Comparison of ENCODE assay signal across 8 cellular contexts in the genomic region with DNA sequence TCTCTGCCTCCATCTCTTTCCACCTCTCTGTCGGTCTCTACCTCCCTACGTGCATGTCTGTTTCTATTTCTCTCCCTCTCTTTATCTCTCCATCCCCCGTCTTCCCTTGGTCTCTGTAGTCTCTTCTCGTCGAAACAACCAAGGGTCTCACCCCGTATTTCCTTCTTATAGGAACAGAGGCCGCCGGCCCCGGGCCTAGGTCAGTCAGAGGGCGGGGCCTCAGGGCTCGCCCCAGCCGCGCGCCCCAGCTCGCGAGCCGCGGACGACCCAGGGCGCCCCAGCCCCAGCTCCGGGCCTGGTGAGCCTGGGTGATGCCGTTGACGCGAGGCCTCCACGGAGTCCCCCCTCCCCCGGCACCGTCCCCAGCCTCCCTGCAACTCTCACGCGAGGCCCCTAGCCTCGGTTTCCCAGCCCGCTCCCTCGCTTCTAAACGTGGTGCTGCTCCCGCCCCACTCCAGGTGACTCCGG. TPM values are rescaled to one million over a fixed set of nuclear protein-coding genes. Genes with fewer than 3 reads are reported as not detected.
DNase-seq lines count a peak whose midpoint lies in the region; ATAC-seq and TF ChIP-seq lines count a peak whose summit lies in the region.

No MANE protein-coding gene starts in this region.

- H3K27ac Mint-ChIP-seq in activated CD4-positive, alpha-beta T cell treated with anti-CD3 and anti-CD28 coated beads, Interleukin-2, amount 10 ng/mL, durations not matched to agents 24 days and 14 days, result peak overlapping the region; percentile 85
- H3K27ac Mint-ChIP-seq in neural progenitor cell, result no peak overlapping the region

- peaks cover 20% of the 10 kb centered on the region for H3K4me1 Mint-ChIP-seq in activated CD4-positive, alpha-beta T cell treated with anti-CD3 and anti-CD28 coated beads, Interleukin-2, amount 10 ng/mL, durations not matched to agents 24 days and 14 days
- H3K4me1 Mint-ChIP-seq in neural progenitor cell, result peaks cover 7% of the 10 kb centered on the region

- no peak for TF ChIP-seq CTCF in SK-N-SH (IDR thresholded peaks at IDR 0.05)
- TF ChIP-seq CTCF in epithelial cell of proximal tubule (conservative IDR thresholded peaks at IDR 0.05; ENCODE audit: low read depth, low read length), result no peak
- TF ChIP-seq CTCF in neural progenitor cell (IDR thresholded peaks at IDR 0.05), result no peak

- 23% methylated on average over 27 of the region's 35 CpGs for WGBS in SK-N-SH (ENCODE audit: low lambda C conversion rate)

- no peaks in the 10 kb centered on the region for H3K27me3 Mint-ChIP-seq in activated CD4-positive, alpha-beta T cell treated with anti-CD3 and anti-CD28 coated beads, Interleukin-2, amount 10 ng/mL, durations not matched to agents 24 days and 14 days
- H3K27me3 Mint-ChIP-seq in neural progenitor cell (ENCODE audit: insufficient read depth, low read depth), result peaks cover 4% of the 10 kb centered on the region

- no peaks in the 10 kb centered on the region for H3K9me2 ChIP-seq in SK-N-SH

- H3K4me3 ChIP-seq in SK-N-SH (ENCODE audit: low read depth in 2 of 2, low read length in 1 of 2), result peak overlapping the region; percentile 42 to 57
- H3K4me3 ChIP-seq in epithelial cell of proximal tubule (ENCODE audit: low read depth, low read length), result peak overlapping the region; percentile 56
- H3K4me3 ChIP-seq in neural progenitor cell, result peak overlapping the region; percentile 67

- intact Hi-C loops in activated CD4-positive, alpha-beta T cell treated with anti-CD3 and anti-CD28 coated beads, Interleukin-2, amount 10 ng/mL, durations not matched to agents 24 days and 14 days (cut with micrococcal nuclease), result loop anchor here (1.0 to 10.0 kb wide), 3 partner anchors 20 to 246 kb away; partner anchors contain the start of gene SLC35A2

- peaks cover 3% of the 10 kb centered on the region for H3F3A ChIP-seq in SK-N-SH (replicated peaks; ENCODE audit: insufficient read depth)
- peaks cover 19% of the 10 kb centered on the region for H3F3A ChIP-seq in neural progenitor cell (ENCODE audit: low read depth)

- no peak for TF ChIP-seq EP300 in SK-N-SH (IDR thresholded peaks at IDR 0.05; ENCODE audit: borderline replicate concordance in 1 of 2, low read depth in 1 of 2, low read length in 1 of 2)

- ATAC-seq in HG02678 (IDR thresholded peaks at IDR 0.05; ENCODE audit: unreplicated experiment), result peak; percentile 45

- H3K36me3 ChIP-seq in SK-N-SH (replicated peaks in 1 of 2; ENCODE audit: control insufficient read depth in 1 of 2, insufficient read depth in 2 of 2, low read length in 1 of 2) (peaks cover 0 to 2% of the 10 kb centered on the region in 2 experiments), neural progenitor cell (no peaks in the 10 kb centered on the region)

- H3K27me3 ChIP-seq in SK-N-SH (ENCODE audit: insufficient read depth), result peaks cover 20% of the 10 kb centered on the region; the same call in 1 of the 2 replicates
- H3K27me3 ChIP-seq in neural progenitor cell, result no peaks in the 10 kb centered on the region

- H3K9ac ChIP-seq in SK-N-SH (peak overlapping the region; percentile 54; the same call in 1 of the 2 replicates), neural progenitor cell (no peak overlapping the region)

- H3K9me3 ChIP-seq in SK-N-SH, result no peaks in the 10 kb centered on the region
- no peaks in the 10 kb centered on the region for H3K9me3 ChIP-seq in neural progenitor cell (ENCODE audit: low read depth)

- peak overlapping the region; percentile 59; the same call in 1 of the 2 replicates for H2AFZ ChIP-seq in SK-N-SH (ENCODE audit: low read depth)
- H2AFZ ChIP-seq in neural progenitor cell (replicated peaks), result peak overlapping the region; percentile 70

- H3K4me2 ChIP-seq in SK-N-SH (peak overlapping the region; percentile 76; the same call in 1 of the 2 replicates), neural progenitor cell (peak overlapping the region; percentile 78)

- H3K36me3 Mint-ChIP-seq in activated CD4-positive, alpha-beta T cell treated with anti-CD3 and anti-CD28 coated beads, Interleukin-2, amount 10 ng/mL, durations not matched to agents 24 days and 14 days (ENCODE audit: low read depth), result peaks cover 16% of the 10 kb centered on the region
- peaks cover 3% of the 10 kb centered on the region for H3K36me3 Mint-ChIP-seq in neural progenitor cell

- no peak for TF ChIP-seq RAD21 in SK-N-SH (IDR thresholded peaks at IDR 0.05; ENCODE audit: low read length)

- peak overlapping the region; percentile 88 for H3K4me3 Mint-ChIP-seq in activated CD4-positive, alpha-beta T cell treated with anti-CD3 and anti-CD28 coated beads, Interleukin-2, amount 10 ng/mL, durations not matched to agents 24 days and 14 days
- peak overlapping the region; percentile 74 for H3K4me3 Mint-ChIP-seq in neural progenitor cell

- peaks cover 0 to 7% of the 10 kb centered on the region in 2 experiments; a peak in 1 of 4 replicates for H3K4me1 ChIP-seq in SK-N-SH (ENCODE audit: control insufficient read depth in 1 of 2, insufficient read depth in 2 of 2, low read depth in 1 of 2, low read length in 1 of 2)
- no peaks in the 10 kb centered on the region for H3K4me1 ChIP-seq in neural progenitor cell

- POLR2A ChIA-PET in SK-N-SH (lab: Yijun Ruan, JAX), result interaction anchor here (0.8 to 1.5 kb wide), 2 partner anchors 21 to 215 kb away, joined by 3 to 4 read pairs; partner anchors contain the start of gene SLC35A2

- DNase-seq in activated CD4-positive, alpha-beta T cell treated with anti-CD3 and anti-CD28 coated beads, Interleukin-2, amount 10 ng/mL, durations not matched to agents 24 days and 14 days, result peak; percentile 77
- no peak for DNase-seq in activated CD4-positive, alpha-beta T cell treated with anti-CD3 and anti-CD28 coated beads for 1 hour
- DNase-seq in SK-N-SH (peak; percentile 65), epithelial cell of proximal tubule (ENCODE audit: low read depth) (no peak), neural progenitor cell (ENCODE audit: low spot score) (peak; percentile 61), NAMALWA (ENCODE audit: low spot score) (no peak), putamen (ENCODE audit: low spot score) (no peak)

- peaks cover 4% of the 10 kb centered on the region; the same call in 1 of the 2 replicates for H3K79me2 ChIP-seq in SK-N-SH (ENCODE audit: insufficient read depth)
- H3K79me2 ChIP-seq in neural progenitor cell (ENCODE audit: low read depth), result peaks cover 13% of the 10 kb centered on the region

- H4K20me1 ChIP-seq in SK-N-SH (ENCODE audit: insufficient read depth) (no peaks in the 10 kb centered on the region), neural progenitor cell (ENCODE audit: low read depth) (peaks cover 12% of the 10 kb centered on the region)

- peak overlapping the region in 1 of 2 experiments; percentile 11; a peak in 1 of 4 replicates for H3K27ac ChIP-seq in SK-N-SH (ENCODE audit: low read depth in 2 of 2, low read length in 1 of 2)
- no peak overlapping the region for H3K27ac ChIP-seq in neural progenitor cell

- CTCF ChIA-PET in SK-N-SH (lab: Yijun Ruan, JAX), result interaction anchor here (1.0 to 1.6 kb wide), 4 partner anchors 21 to 243 kb away, joined by 3 to 8 read pairs (median 5); partner anchors contain the start of gene SLC35A2

- no peaks in the 10 kb centered on the region for H3K9me3 Mint-ChIP-seq in activated CD4-positive, alpha-beta T cell treated with anti-CD3 and anti-CD28 coated beads, Interleukin-2, amount 10 ng/mL, durations not matched to agents 24 days and 14 days
- peaks cover 15% of the 10 kb centered on the region for H3K9me3 Mint-ChIP-seq in neural progenitor cell

TF ChIP-seq in SK-N-SH, 30 proteins besides CTCF, POLR2A, EP300 and RAD21 (continues in another document):
- TF ChIP-seq GABPA (IDR thresholded peaks at IDR 0.05; ENCODE audit: low read depth), result no peak
- no peak for TF ChIP-seq JUND (IDR thresholded peaks at IDR 0.05)
- TF ChIP-seq FOXM1 (IDR thresholded peaks at IDR 0.05; ENCODE audit: low read depth), result no peak
- TF ChIP-seq SIN3A (IDR thresholded peaks at IDR 0.05; ENCODE audit: borderline replicate concordance, low read depth, low read length), result no peak

RNA-seq across cellular contexts. Expression of gene TIMM17B, which starts 6.6 kb away (rescaled TPM):
- 72.0 and 75.1 TPM in 2 replicates for total RNA-seq in activated CD4-positive, alpha-beta T cell treated with anti-CD3 and anti-CD28 coated beads, Interleukin-2, amount 10 ng/mL, durations not matched to agents 24 days and 14 days
- 81.0 and 87.0 TPM in 2 replicates for polyA plus RNA-seq in SK-N-SH (2012; rRNA removed)
- 43.9 and 59.3 TPM in 2 replicates for polyA plus RNA-seq in SK-N-SH (2012; cell fraction: cytosol; rRNA removed)
- 59.3 and 62.7 TPM in 2 replicates for polyA plus RNA-seq in SK-N-SH (2012; cell fraction: nucleus; rRNA removed)
- total RNA-seq in epithelial cell of proximal tubule (93.7 and 104 TPM in 2 replicates), neural progenitor cell (ENCODE audit: low replicate concordance) (48.7 and 105 TPM in 2 replicates)

RNA-seq across cellular contexts. Expression of gene PQBP1, which starts 6.8 kb away (rescaled TPM):
- 104 and 114 TPM in 2 replicates for total RNA-seq in activated CD4-positive, alpha-beta T cell treated with anti-CD3 and anti-CD28 coated beads, Interleukin-2, amount 10 ng/mL, durations not matched to agents 24 days and 14 days
- polyA plus RNA-seq in SK-N-SH (2012; rRNA removed), result 67.2 and 113 TPM in 2 replicates
- 68.1 and 75.0 TPM in 2 replicates for polyA plus RNA-seq in SK-N-SH (2012; cell fraction: cytosol; rRNA removed)
- 175 and 179 TPM in 2 replicates for polyA plus RNA-seq in SK-N-SH (2012; cell fraction: nucleus; rRNA removed)
- total RNA-seq in epithelial cell of proximal tubule (84.6 and 86.0 TPM in 2 replicates), neural progenitor cell (ENCODE audit: low replicate concordance) (26.9 and 49.7 TPM in 2 replicates)

RNA-seq across cellular contexts. Expression of gene SLC35A2, which starts 20.5 kb away (rescaled TPM):
- 19.5 and 22.8 TPM in 2 replicates for total RNA-seq in activated CD4-positive, alpha-beta T cell treated with anti-CD3 and anti-CD28 coated beads, Interleukin-2, amount 10 ng/mL, durations not matched to agents 24 days and 14 days
- polyA plus RNA-seq in SK-N-SH (2012; rRNA removed), result 71.3 and 79.3 TPM in 2 replicates
- 44.0 and 51.9 TPM in 2 replicates for polyA plus RNA-seq in SK-N-SH (2012; cell fraction: cytosol; rRNA removed)
- 59.9 and 70.5 TPM in 2 replicates for polyA plus RNA-seq in SK-N-SH (2012; cell fraction: nucleus; rRNA removed)
- total RNA-seq in epithelial cell of proximal tubule (20.5 and 22.0 TPM in 2 replicates), neural progenitor cell (ENCODE audit: low replicate concordance) (8.6 and 11.7 TPM in 2 replicates)

RNA-seq across cellular contexts. Expression of gene PIM2, which starts 27.9 kb away (rescaled TPM):
- 391 and 394 TPM in 2 replicates for total RNA-seq in activated CD4-positive, alpha-beta T cell treated with anti-CD3 and anti-CD28 coated beads, Interleukin-2, amount 10 ng/mL, durations not matched to agents 24 days and 14 days
- polyA plus RNA-seq in SK-N-SH (2012; rRNA removed), result 12.3 and 14.5 TPM in 2 replicates
- 8.6 and 9.4 TPM in 2 replicates for polyA plus RNA-seq in SK-N-SH (2012; cell fraction: cytosol; rRNA removed)
- 25.4 and 34.3 TPM in 2 replicates for polyA plus RNA-seq in SK-N-SH (2012; cell fraction: nucleus; rRNA removed)
- total RNA-seq in epithelial cell of proximal tubule (10.9 and 13.1 TPM in 2 replicates), neural progenitor cell (ENCODE audit: low replicate concordance) (14.7 and 16.6 TPM in 2 replicates)

RNA-seq across cellular contexts. Expression of gene PCSK1N, which starts 55.6 kb away (rescaled TPM):
- total RNA-seq in activated CD4-positive, alpha-beta T cell treated with anti-CD3 and anti-CD28 coated beads, Interleukin-2, amount 10 ng/mL, durations not matched to agents 24 days and 14 days, result 0.33 TPM in 1 of 2 replicates, not detected in the other
- 24.8 and 35.0 TPM in 2 replicates for polyA plus RNA-seq in SK-N-SH (2012; rRNA removed)
- 16.4 and 27.1 TPM in 2 replicates for polyA plus RNA-seq in SK-N-SH (2012; cell fraction: cytosol; rRNA removed)
- 11.9 and 42.6 TPM in 2 replicates for polyA plus RNA-seq in SK-N-SH (2012; cell fraction: nucleus; rRNA removed)
- 12.4 and 19.3 TPM in 2 replicates for total RNA-seq in epithelial cell of proximal tubule
- 2.4 TPM in 1 of 2 replicates, not detected in the other for total RNA-seq in neural progenitor cell (ENCODE audit: low replicate concordance)

Comparison
In these comparisons a context has a peak if more than half of its experiments do, and no peak if none do; other contexts are left out.
1. DNase-seq: peak in activated CD4-positive, alpha-beta T cell treated with anti-CD3 and anti-CD28 coated beads, Interleukin-2, amount 10 ng/mL, durations not matched to agents 24 days and 14 days (single experiment), SK-N-SH (single experiment) and neural progenitor cell (single experiment); none in activated CD4-positive, alpha-beta T cell treated with anti-CD3 and anti-CD28 coated beads for 1 hour (single experiment), epithelial cell of proximal tubule (single experiment), NAMALWA (single experiment) and putamen (single experiment).
2. Peak in every context shown above with its lines, with median percentiles within 50 percentile points of each other: H3K4me3 ChIP-seq.